ENCODE assay signal across 30 cellular contexts in the genomic region with DNA sequence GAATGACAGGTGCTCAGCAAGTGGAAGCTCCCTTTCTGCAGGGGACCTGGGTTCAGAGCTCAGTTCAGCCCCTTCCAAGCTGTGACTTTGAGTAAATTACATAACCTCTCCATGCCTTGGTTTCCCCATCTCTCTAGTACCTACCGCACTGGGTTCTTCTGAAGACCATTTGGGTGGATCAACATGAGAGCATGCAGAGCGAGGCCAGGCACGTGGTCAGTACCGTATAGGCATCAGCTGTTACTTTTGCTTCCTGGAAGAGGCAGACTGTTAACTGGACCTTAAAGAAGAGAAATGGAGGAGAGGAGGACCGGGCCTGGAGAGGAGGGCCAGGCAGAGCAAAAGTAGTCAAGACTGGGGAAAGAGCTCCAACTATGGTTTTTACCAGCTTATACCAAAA. TPM values are rescaled to one million over a fixed set of nuclear protein-coding genes. Genes with fewer than 3 reads are reported as not detected.
"Had no signal": no experiment of that assay in that cellular context is flagged by ENCODE, and none has a peak within 500 bp of the region (broad histone marks: within the 10 kb centered on the region; RNA-seq: fewer than 3 reads in every experiment).

No MANE protein-coding gene starts in this region.

- H3K36me3 Mint-ChIP-seq: memory B cell; mesothelial cell of epicardium; naive B cell; natural killer cell treated with Interleukin-12 subunit alpha and Interleukin-12 subunit beta and Interleukin-15 and Interleukin-18, amount 100 ng/mL, for 72 hours had no signal

- H3K36me3 ChIP-seq: esophagus squamous epithelium, neutrophil, pancreas, suprapubic skin, transverse colon had no signal

- FAIRE-seq: endometrium, kidney, pancreas had no signal

- H3K27me3 ChIP-seq: pancreas, suprapubic skin, transverse colon had no signal

- H3K9me3 Mint-ChIP-seq: effector memory CD8-positive, alpha-beta T cell; memory B cell; mesothelial cell of epicardium; naive B cell; natural killer cell treated with Interleukin-12 subunit alpha and Interleukin-12 subunit beta and Interleukin-15 and Interleukin-18, amount 100 ng/mL, for 72 hours; neural crest cell; stimulated activated naive CD8-positive, alpha-beta T cell treated with anti-CD3 and anti-CD28 coated beads, Interleukin-15, amount 100 ng/mL, for 72 hours had no signal

- DNase-seq: cortex of kidney; effector memory CD8-positive, alpha-beta T cell; erythroblast; esophagus squamous epithelium; foreskin melanocyte; kidney; mucosa of descending colon; naive B cell; pancreas; stimulated activated CD4-positive, alpha-beta T cell treated with anti-CD3 and anti-CD28 coated beads, Interleukin-12 subunit alpha, Interleukin-12 subunit beta, amount 100 ng/mL, for 4 hours; stimulated activated CD4-positive, alpha-beta T cell treated with anti-CD3 and anti-CD28 coated beads, Interleukin-1b, Interleukin-23, amount 100 ng/mL, for 48 hours; stimulated activated CD4-positive, alpha-beta T cell treated with anti-CD3 and anti-CD28 coated beads, Interleukin-4, amount 100 ng/mL, for 1 hour; stimulated activated CD8-positive, alpha-beta memory T cell treated with anti-CD3 and anti-CD28 coated beads, Interleukin-4, amount 100 ng/mL, for 48 hours; stimulated activated naive CD4-positive, alpha-beta T cell; stimulated activated naive CD8-positive, alpha-beta T cell treated with anti-CD3 and anti-CD28 coated beads, Interleukin-15, amount 100 ng/mL, for 72 hours; transverse colon had no signal

- ATAC-seq: effector memory CD8-positive, alpha-beta T cell; left lobe of liver; mucosa of descending colon; natural killer cell treated with Interleukin-12 subunit alpha and Interleukin-12 subunit beta and Interleukin-15 and Interleukin-18, amount 100 ng/mL, for 72 hours; pancreas; sciatic nerve; stimulated activated naive CD8-positive, alpha-beta T cell treated with anti-CD3 and anti-CD28 coated beads, Interleukin-15, amount 100 ng/mL, for 72 hours had no signal

- H3K4me3 ChIP-seq: esophagus squamous epithelium, lung, mucosa of descending colon, pancreas, smooth muscle cell, suprapubic skin, transverse colon had no signal

- H3K4me2 ChIP-seq: smooth muscle cell had no signal

- H3K27ac ChIP-seq: esophagus squamous epithelium, neutrophil, pancreas, suprapubic skin, transverse colon had no signal

- H3K4me3 Mint-ChIP-seq: effector memory CD8-positive, alpha-beta T cell; memory B cell; mesothelial cell of epicardium; naive B cell; natural killer cell treated with Interleukin-12 subunit alpha and Interleukin-12 subunit beta and Interleukin-15 and Interleukin-18, amount 100 ng/mL, for 72 hours; stimulated activated naive CD8-positive, alpha-beta T cell treated with anti-CD3 and anti-CD28 coated beads, Interleukin-15, amount 100 ng/mL, for 72 hours had no signal

- H3K27ac Mint-ChIP-seq: effector memory CD8-positive, alpha-beta T cell; memory B cell; mesothelial cell of epicardium; naive B cell; natural killer cell treated with Interleukin-12 subunit alpha and Interleukin-12 subunit beta and Interleukin-15 and Interleukin-18, amount 100 ng/mL, for 72 hours; stimulated activated naive CD8-positive, alpha-beta T cell treated with anti-CD3 and anti-CD28 coated beads, Interleukin-15, amount 100 ng/mL, for 72 hours had no signal

- H3K9me3 ChIP-seq: esophagus squamous epithelium, mucosa of descending colon, neutrophil, pancreas, suprapubic skin, transverse colon had no signal

- H3K27me3 Mint-ChIP-seq: effector memory CD8-positive, alpha-beta T cell had no signal

RNA-seq across cellular contexts. Expression of a gene that starts 1.7 kb away (rescaled TPM):
- total RNA-seq: kidney, left lobe of liver, posterior vena cava, suprapubic skin had no signal
- polyA plus RNA-seq: urinary bladder had no signal

RNA-seq across cellular contexts. Expression of a gene that starts 27.9 kb away (rescaled TPM):
- total RNA-seq: left lobe of liver; natural killer cell treated with Interleukin-12 subunit alpha and Interleukin-12 subunit beta and Interleukin-15 and Interleukin-18, amount 100 ng/mL, for 72 hours; neural crest cell; suprapubic skin had no signal

RNA-seq across cellular contexts. Expression of a gene that starts 52.9 kb away (rescaled TPM):
- total RNA-seq: natural killer cell treated with Interleukin-12 subunit alpha and Interleukin-12 subunit beta and Interleukin-15 and Interleukin-18, amount 100 ng/mL, for 72 hours had no signal

RNA-seq across cellular contexts. Expression of a gene that starts 53.0 kb away (rescaled TPM):
- total RNA-seq: dermis microvascular lymphatic vessel endothelial cell; left lobe of liver; natural killer cell treated with Interleukin-12 subunit alpha and Interleukin-12 subunit beta and Interleukin-15 and Interleukin-18, amount 100 ng/mL, for 72 hours; smooth muscle cell; transverse colon had no signal
